8 cellular contexts compared by ENCODE assay signal in the genomic region with DNA sequence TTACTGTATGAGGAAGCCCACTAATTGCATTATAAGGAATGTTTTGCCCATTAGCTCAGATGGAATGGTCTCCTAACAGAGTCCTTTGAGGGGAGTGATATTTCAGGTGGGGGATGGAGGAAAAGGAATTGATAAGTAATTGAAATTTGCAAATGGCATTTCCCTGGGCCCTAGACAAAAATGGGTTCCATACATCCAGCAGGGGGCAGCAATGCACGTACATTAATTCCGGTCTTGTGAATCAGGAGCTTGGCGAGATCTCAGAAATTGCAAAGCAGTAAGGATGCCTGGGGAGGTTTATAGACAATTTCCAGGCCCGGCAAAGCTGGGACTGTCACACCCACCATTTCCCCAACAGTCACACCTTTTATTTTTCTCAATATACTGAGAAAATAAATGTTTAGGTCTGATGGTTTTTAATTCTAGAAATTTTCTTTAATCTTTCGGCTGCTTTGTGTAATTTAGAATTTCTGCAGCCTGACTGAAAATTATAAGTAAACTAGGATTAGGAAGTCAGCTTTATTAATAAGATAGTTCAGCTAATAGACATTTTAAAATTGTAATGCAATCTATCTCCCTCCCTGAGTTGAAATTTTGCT.
A peak's percentile ranks its signal among the peaks of the same experiment; 100 is the strongest.
DNase-seq lines count a peak whose midpoint lies in the region; ATAC-seq, FAIRE-seq and TF ChIP-seq lines count a peak whose summit lies in the region.

No MANE protein-coding gene starts in this region.

- peak; percentile 64 for TF ChIP-seq CTCF in AG09319 (IDR thresholded peaks at IDR 0.05; ENCODE audit: low read depth, low read length)
- peak; percentile 78 for TF ChIP-seq CTCF in Loucy (conservative IDR thresholded peaks at IDR 0.05; ENCODE audit: low read length)
- TF ChIP-seq CTCF in bronchial epithelial cell (IDR thresholded peaks at IDR 0.05; ENCODE audit: insufficient read depth, low read length, severe bottlenecking) = peak; percentile 56

- no peak overlapping the region for H3K4me2 ChIP-seq in Loucy (ENCODE audit: low read depth, low read length, poor library complexity, severe bottlenecking)

- no peaks in the 10 kb centered on the region for H4K20me1 ChIP-seq in Loucy (ENCODE audit: insufficient read depth, low read length, poor library complexity, severe bottlenecking)

- H3K4me1 ChIP-seq in Loucy (ENCODE audit: insufficient read depth, low read length, poor library complexity, severe bottlenecking) = no peaks in the 10 kb centered on the region

- H3K27me3 ChIP-seq in Loucy (ENCODE audit: insufficient read depth, low read length, poor library complexity, severe bottlenecking) = no peaks in the 10 kb centered on the region
- no peaks in the 10 kb centered on the region for H3K27me3 ChIP-seq in bronchial epithelial cell (ENCODE audit: control insufficient read depth, insufficient read depth, low read length)

- H3K36me3 ChIP-seq in Loucy (ENCODE audit: insufficient read depth, low read length) = no peaks in the 10 kb centered on the region
- H3K36me3 ChIP-seq in bronchial epithelial cell (ENCODE audit: control insufficient read depth, insufficient read depth, low read length) = no peaks in the 10 kb centered on the region

- H3K9me2 ChIP-seq in Loucy (replicated peaks; ENCODE audit: low read depth, low read length) = no peaks in the 10 kb centered on the region

- ATAC-seq in GM18502 (IDR thresholded peaks at IDR 0.05; ENCODE audit: poor library complexity, unreplicated experiment) (peak; percentile 66), GM18907 (IDR thresholded peaks at IDR 0.05; ENCODE audit: unreplicated experiment) (no peak)

- no peak overlapping the region for H2AFZ ChIP-seq in Loucy (ENCODE audit: low read length)

- in situ Hi-C loops in SK-MEL-5 (cut with HindIII; ENCODE audit: low pct_unique_long_range_greater_than_20kb, low sequenced_read_pairs) = no loop called here

- H3K4me3 ChIP-seq in Loucy (ENCODE audit: low read length, poor library complexity, severe bottlenecking) (no peak overlapping the region), bronchial epithelial cell (ENCODE audit: low read depth, low read length) (no peak overlapping the region)

- no peak overlapping the region for H3K9ac ChIP-seq in Loucy (ENCODE audit: low read depth, low read length, poor library complexity, severe bottlenecking)

- H3K9me3 ChIP-seq in Loucy (ENCODE audit: insufficient read depth, low read depth, low read length) = no peaks in the 10 kb centered on the region; the same call in 1 of the 2 replicates

- DNase-seq in AG09319 (ENCODE audit: extremely low read depth, low read depth) = peak; percentile 62
- DNase-seq in SK-MEL-5 (ENCODE audit: low read depth, low spot score) = peak; percentile 81
- peak; percentile 54 for DNase-seq in bronchial epithelial cell (ENCODE audit: low read depth)
- peak; percentile 76 for DNase-seq in kidney tubule cell (ENCODE audit: low spot score)
- peak; percentile 12 to 45 (median 16) for DNase-seq in stimulated activated CD4-positive, alpha-beta T cell treated with anti-CD3 and anti-CD28 coated beads, TNF-alpha, amount 100 ng/mL, for 48 hours (ENCODE audit: low read depth in 3 of 3)

- no peaks in the 10 kb centered on the region for H3K79me2 ChIP-seq in Loucy (ENCODE audit: insufficient read depth, low read length)

- FAIRE-seq in bronchial epithelial cell (lab: Jason Lieb, UNC) = no peak

- no peaks in the 10 kb centered on the region for H3F3A ChIP-seq in Loucy (ENCODE audit: low read depth)

Comparison
In these comparisons a context has a peak if more than half of its experiments do, and no peak if none do; other contexts are left out.
1. DNase-seq: peak in every context shown above with its lines; median percentile 81 in SK-MEL-5; 76 in kidney tubule cell; 62 in AG09319; 54 in bronchial epithelial cell; 16 in stimulated activated CD4-positive, alpha-beta T cell treated with anti-CD3 and anti-CD28 coated beads, TNF-alpha, amount 100 ng/mL, for 48 hours.